In genomic region chr20:4088766-4089165, GRCh38 we compare ENCODE assay signal across 17 cellular contexts. TPM values are rescaled to one million over a fixed set of nuclear protein-coding genes. Genes with fewer than 3 reads are reported as not detected.
A peak's percentile ranks its signal among the peaks of the same experiment; 100 is the strongest.
DNase-seq lines count a peak whose midpoint lies in the region; TF ChIP-seq lines count a peak whose summit lies in the region.
"Had no signal": no experiment of that assay in that cellular context is flagged by ENCODE, and none has a peak within 500 bp of the region (broad histone marks: within the 10 kb centered on the region; RNA-seq: fewer than 3 reads in every experiment).

No MANE protein-coding gene starts in this region.

- H3K9me3 ChIP-seq in BLaER1 (no peaks in the 10 kb centered on the region), spleen (no peaks in the 10 kb centered on the region)

- H3K4me3 Mint-ChIP-seq in CD14-positive monocyte (no peak overlapping the region), progenitor cell of endocrine pancreas (ENCODE audit: low read depth) (no peak overlapping the region)
- H3K4me3 Mint-ChIP-seq in dendritic cell treated with granulocyte-macrophage colony-stimulating factor and Interleukin-4, amounts not matched to agents 40 ng/mL and 50 ng/mL, for 4 days = no peak overlapping the region
- H3K4me3 Mint-ChIP-seq: CD4-positive, alpha-beta T cell had no signal

- peaks cover 0 to 4% of the 10 kb centered on the region in 2 donors for H3K36me3 Mint-ChIP-seq in CD14-positive monocyte
- H3K36me3 Mint-ChIP-seq in dendritic cell treated with granulocyte-macrophage colony-stimulating factor and Interleukin-4, amounts not matched to agents 40 ng/mL and 50 ng/mL, for 4 days (ENCODE audit: low read depth) = no peaks in the 10 kb centered on the region
- H3K36me3 Mint-ChIP-seq in progenitor cell of endocrine pancreas (ENCODE audit: insufficient read depth) = no peaks in the 10 kb centered on the region

- no peak for TF ChIP-seq POLR2A in spleen (IDR thresholded peaks at IDR 0.05)

- peak overlapping the region in 6 of 7 donors; percentile 63 to 90 (median 75) for H3K27ac Mint-ChIP-seq in CD14-positive monocyte
- H3K27ac Mint-ChIP-seq in dendritic cell treated with granulocyte-macrophage colony-stimulating factor and Interleukin-4, amounts not matched to agents 40 ng/mL and 50 ng/mL, for 4 days = peak overlapping the region; percentile 68
- no peak overlapping the region for H3K27ac Mint-ChIP-seq in progenitor cell of endocrine pancreas
- H3K27ac Mint-ChIP-seq: CD4-positive, alpha-beta T cell had no signal

- peaks cover 44% of the 10 kb centered on the region for H3K4me1 ChIP-seq in BLaER1
- peaks cover 3 to 52% (median 19%) of the 10 kb centered on the region in 6 donors for H3K4me1 ChIP-seq in spleen

- no peaks in the 10 kb centered on the region for H4K20me1 ChIP-seq in BLaER1

- H3K36me3 ChIP-seq in BLaER1 (no peaks in the 10 kb centered on the region), spleen (no peaks in the 10 kb centered on the region)

- no peaks in the 10 kb centered on the region for H3K27me3 ChIP-seq in BLaER1
- H3K27me3 ChIP-seq in spleen (replicated peaks in 1 of 7) = peaks cover 0 to 2% (median 0%) of the 10 kb centered on the region in 7 donors

- H3K4me3 ChIP-seq in BLaER1 (no peak overlapping the region), spleen (no peak overlapping the region)
- H3K4me3 ChIP-seq: GM23248 had no signal

- no peak for TF ChIP-seq CTCF in CD14-positive monocyte (IDR thresholded peaks at IDR 0.05)
- TF ChIP-seq CTCF in spleen (IDR thresholded peaks at IDR 0.05 in 8 of 11, conservative IDR thresholded peaks at IDR 0.05 in 3 of 11) = no peak
- TF ChIP-seq CTCF in progenitor cell of endocrine pancreas (IDR thresholded peaks at IDR 0.05; ENCODE audit: unreplicated experiment) = no peak

- DNase-seq in CD14-positive monocyte (ENCODE audit: low spot score) (no peak), spleen (peak; percentile 9), NCI-H1694 (lab: John Stamatoyannopoulos, UW) (no peak), progenitor cell of endocrine pancreas (ENCODE audit: low spot score, unreplicated experiment) (no peak), GOT3 (lab: John Stamatoyannopoulos, UW) (no peak)
- DNase-seq: CD4-positive, alpha-beta T cell; DMS153; GDM1; GM23248; KBM-7; NCI-H1105 treated with DMSO at 0.1 percent for 48 hours; NCI-H187; NCI-H2227 treated with DMSO at 0.1 percent for 48 hours; NCI-H510A treated with DMSO at 0.1 percent for 48 hours; NCI-H774 had no signal

- peaks cover 65% of the 10 kb centered on the region for H3K4me1 Mint-ChIP-seq in CD14-positive monocyte
- H3K4me1 Mint-ChIP-seq in dendritic cell treated with granulocyte-macrophage colony-stimulating factor and Interleukin-4, amounts not matched to agents 40 ng/mL and 50 ng/mL, for 4 days (ENCODE audit: low read depth) = peaks cover 70% of the 10 kb centered on the region
- H3K4me1 Mint-ChIP-seq in progenitor cell of endocrine pancreas (ENCODE audit: low read depth) = peaks cover 2% of the 10 kb centered on the region

- H3K27me3 Mint-ChIP-seq in CD14-positive monocyte (ENCODE audit: low read depth in 3 of 3) (peaks cover 0 to 3% (median 0%) of the 10 kb centered on the region in 3 donors), progenitor cell of endocrine pancreas (peaks cover 18% of the 10 kb centered on the region)
- no peaks in the 10 kb centered on the region for H3K27me3 Mint-ChIP-seq in dendritic cell treated with granulocyte-macrophage colony-stimulating factor and Interleukin-4, amounts not matched to agents 40 ng/mL and 50 ng/mL, for 4 days

- peak overlapping the region; percentile 60 for H3K4me2 ChIP-seq in BLaER1

- intact Hi-C loops in CD14-positive monocyte (cut with micrococcal nuclease) (loop anchor here (5.0 to 10.0 kb wide), 3 partner anchors 76 to 186 kb away; no protein-coding TSS in a partner anchor), spleen (cut with DNase I; ENCODE audit: low total_unique reads) (loop anchor here (10.0 kb wide), 1 partner anchor 74 kb away; the partner anchor contains the start of gene RNF24)
- intact Hi-C loops in dendritic cell treated with granulocyte-macrophage colony-stimulating factor and Interleukin-4, amounts not matched to agents 40 ng/mL and 50 ng/mL, for 4 days (cut with micrococcal nuclease) = loop anchor here (5.0 kb wide), 1 partner anchor 76 kb away; no protein-coding TSS in a partner anchor

- WGBS in spleen, 5 donors = 85 to 94% (median 87%) methylated on average over 4 of the region's 4 CpGs

- H3K9me3 Mint-ChIP-seq in CD14-positive monocyte (peaks cover 0 to 2% (median 0%) of the 10 kb centered on the region in 7 donors), progenitor cell of endocrine pancreas (ENCODE audit: low read depth) (no peaks in the 10 kb centered on the region)
- H3K9me3 Mint-ChIP-seq in dendritic cell treated with granulocyte-macrophage colony-stimulating factor and Interleukin-4, amounts not matched to agents 40 ng/mL and 50 ng/mL, for 4 days = no peaks in the 10 kb centered on the region
- H3K9me3 Mint-ChIP-seq: CD4-positive, alpha-beta T cell had no signal

- no peak overlapping the region for H3K9ac ChIP-seq in BLaER1
- H3K9ac ChIP-seq: GM23248 had no signal

- H3K27ac ChIP-seq in BLaER1 (peak overlapping the region; percentile 54; the same call in 1 of the 2 replicates), spleen (peak overlapping the region in 2 of 8 donors; percentile 15 to 48)
- H3K27ac ChIP-seq: GM23248 had no signal

RNA-seq across cellular contexts. Expression of gene SMOX, which starts 59.9 kb away (rescaled TPM):
- polyA plus RNA-seq in CD14-positive monocyte (1 to 10 TPM; 5.4 to 7.7 TPM), spleen (1 to 10 TPM; 4.2 to 4.9 (median 4.6) TPM)
- total RNA-seq in spleen (10 to 100 TPM in 2 of 7 donors, 1 to 10 TPM in 5; 5.2 to 12.9 (median 8.3) TPM), progenitor cell of endocrine pancreas (23.5 and 26.8 TPM in 2 replicates)
